ENCODE assay signal across 13 cellular contexts in the genomic region with DNA sequence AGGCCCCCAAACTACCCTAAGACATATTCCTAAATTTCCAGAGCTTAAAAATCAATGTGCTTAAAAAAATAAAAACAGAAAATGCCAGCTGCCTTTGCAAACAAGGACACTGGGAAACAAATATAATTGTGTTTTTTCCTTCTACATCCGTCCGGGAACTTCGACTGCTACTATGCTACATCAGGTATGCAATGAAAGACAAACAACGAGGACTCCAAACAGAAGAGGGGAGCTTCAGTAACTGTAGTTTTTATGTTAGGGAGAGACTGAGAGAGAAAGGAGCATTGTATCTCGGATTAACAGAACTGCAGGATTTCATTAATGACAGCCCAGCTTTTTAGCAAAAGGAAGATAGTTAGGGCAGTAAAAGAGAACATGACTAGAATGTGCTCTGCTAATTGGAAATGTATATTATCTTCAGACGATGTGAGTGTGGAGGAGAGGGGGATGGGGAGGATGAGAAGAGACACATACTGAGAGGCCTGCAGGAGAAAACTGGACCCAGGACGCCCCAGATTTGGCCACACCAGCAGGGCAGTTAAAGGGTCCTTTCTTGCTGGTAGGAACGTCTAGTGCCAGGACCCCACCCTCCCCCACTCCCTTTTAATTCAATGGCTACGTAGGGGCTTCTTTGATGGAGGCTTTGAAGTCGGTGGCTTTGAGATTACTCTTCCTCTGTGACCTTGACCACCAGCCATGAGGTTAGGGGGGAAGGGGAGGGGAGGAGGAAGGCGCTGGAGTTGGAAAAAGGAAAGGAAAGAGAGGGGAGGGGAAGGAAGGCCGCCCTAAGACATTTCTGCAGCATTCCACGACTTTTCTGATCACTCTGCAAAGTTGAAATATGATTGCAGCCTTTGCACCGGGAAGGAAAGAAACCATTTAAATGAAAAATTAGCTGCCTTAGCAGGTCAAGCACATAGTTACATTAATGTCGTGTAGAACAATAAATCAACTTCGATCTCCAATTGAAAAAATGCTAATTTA.
DNase-seq lines count a peak whose midpoint lies in the region; ATAC-seq and TF ChIP-seq lines count a peak whose summit lies in the region.
"Had no signal": no experiment of that assay in that cellular context is flagged by ENCODE, and none has a peak within 500 bp of the region (broad histone marks: within the 10 kb centered on the region; RNA-seq: fewer than 3 reads in every experiment).

No MANE protein-coding gene starts in this region.

- no peaks in the 10 kb centered on the region for H3K9me3 Mint-ChIP-seq in activated naive CD8-positive, alpha-beta T cell treated with anti-CD3 and anti-CD28 coated beads for 36 hours
- H3K9me3 Mint-ChIP-seq: activated CD4-positive, alpha-beta memory T cell treated with anti-CD3 and anti-CD28 coated beads for 36 hours; natural killer cell treated with Interleukin-12 subunit alpha and Interleukin-12 subunit beta and Interleukin-15 and Interleukin-18, amount 100 ng/mL, for 72 hours had no signal

- H3K27ac Mint-ChIP-seq in activated naive CD8-positive, alpha-beta T cell treated with anti-CD3 and anti-CD28 coated beads for 36 hours: no peak overlapping the region
- H3K27ac Mint-ChIP-seq: activated CD4-positive, alpha-beta memory T cell treated with anti-CD3 and anti-CD28 coated beads for 36 hours; natural killer cell treated with Interleukin-12 subunit alpha and Interleukin-12 subunit beta and Interleukin-15 and Interleukin-18, amount 100 ng/mL, for 72 hours had no signal

- H3K9me3 ChIP-seq in SK-N-MC (ENCODE audit: low read depth, low read length): no peaks in the 10 kb centered on the region
- no peaks in the 10 kb centered on the region for H3K9me3 ChIP-seq in muscle layer of duodenum (ENCODE audit: control insufficient read depth in 1 of 2, low read length in 2 of 2)
- H3K9me3 ChIP-seq in tibial artery: no peaks in the 10 kb centered on the region

- peaks cover 38% of the 10 kb centered on the region for H3K27me3 Mint-ChIP-seq in activated naive CD8-positive, alpha-beta T cell treated with anti-CD3 and anti-CD28 coated beads for 36 hours

- H3K4me3 ChIP-seq in SK-N-MC (peak overlapping the region; percentile 64), fibroblast of pulmonary artery (replicated peaks; ENCODE audit: low read depth, low read length) (peak overlapping the region; percentile 48), muscle layer of duodenum (ENCODE audit: low read depth in 1 of 2, low read length in 2 of 2) (peak overlapping the region; percentile 44 to 65), tibial artery (peak overlapping the region; percentile 45 to 46)
- H3K4me3 ChIP-seq: K562 had no signal

- intact Hi-C loops in tibial artery (cut with DNase I; ENCODE audit: low total_unique reads): no loop called here

- ATAC-seq in GM18505 (IDR thresholded peaks at IDR 0.05; ENCODE audit: unreplicated experiment): no peak
- no peak for ATAC-seq in HG02678 (IDR thresholded peaks at IDR 0.05; ENCODE audit: unreplicated experiment)
- ATAC-seq: K562; natural killer cell treated with Interleukin-12 subunit alpha and Interleukin-12 subunit beta and Interleukin-15 and Interleukin-18, amount 100 ng/mL, for 72 hours had no signal

- DNase-seq in SK-N-MC (ENCODE audit: low read depth, low spot score) (no peak), fibroblast of pulmonary artery (ENCODE audit: low read depth) (no peak), tibial artery (no peak)
- DNase-seq in activated naive CD8-positive, alpha-beta T cell treated with anti-CD3 and anti-CD28 coated beads for 36 hours: no peak
- DNase-seq: activated CD4-positive, alpha-beta memory T cell treated with anti-CD3 and anti-CD28 coated beads for 36 hours; foreskin keratinocyte; NCI-H226; stimulated activated CD4-positive, alpha-beta T cell treated with anti-CD3 and anti-CD28 coated beads, Interleukin-4, amount 100 ng/mL, for 4 hours had no signal

- no peak overlapping the region for H3K27ac ChIP-seq in SK-N-MC
- no peak overlapping the region for H3K27ac ChIP-seq in muscle layer of duodenum (ENCODE audit: low read length)
- H3K27ac ChIP-seq in tibial artery: peak overlapping the region in 1 of 2 donors; percentile 2
- H3K27ac ChIP-seq: foreskin keratinocyte had no signal

- H3K36me3 Mint-ChIP-seq in activated naive CD8-positive, alpha-beta T cell treated with anti-CD3 and anti-CD28 coated beads for 36 hours: no peaks in the 10 kb centered on the region
- H3K36me3 Mint-ChIP-seq: activated CD4-positive, alpha-beta memory T cell treated with anti-CD3 and anti-CD28 coated beads for 36 hours; natural killer cell treated with Interleukin-12 subunit alpha and Interleukin-12 subunit beta and Interleukin-15 and Interleukin-18, amount 100 ng/mL, for 72 hours had no signal

- no peak overlapping the region for H3K9ac ChIP-seq in SK-N-MC (ENCODE audit: insufficient read length)

- no peaks in the 10 kb centered on the region for H3K36me3 ChIP-seq in SK-N-MC (ENCODE audit: insufficient read depth, low read length)
- no peaks in the 10 kb centered on the region for H3K36me3 ChIP-seq in muscle layer of duodenum (ENCODE audit: control insufficient read depth in 1 of 2, insufficient read depth in 2 of 2, low read length in 2 of 2)
- H3K36me3 ChIP-seq in tibial artery: no peaks in the 10 kb centered on the region

- TF ChIP-seq CTCF in fibroblast of pulmonary artery (IDR thresholded peaks at IDR 0.05; ENCODE audit: low read length, missing control alignments): no peak
- no peak for TF ChIP-seq CTCF in tibial artery (IDR thresholded peaks at IDR 0.05)

- no peak for TF ChIP-seq POLR2A in GM18505 (IDR thresholded peaks at IDR 0.05; ENCODE audit: borderline replicate concordance, extremely low read depth, insufficient read depth, insufficient read length)

- H3K4me1 ChIP-seq in muscle layer of duodenum (ENCODE audit: control insufficient read depth in 1 of 2, insufficient read depth in 2 of 2, low read length in 2 of 2): peaks cover 0 to 14% of the 10 kb centered on the region in 2 donors
- peaks cover 0 to 17% (median 5%) of the 10 kb centered on the region in 4 donors for H3K4me1 ChIP-seq in tibial artery

- no peaks in the 10 kb centered on the region for H3K4me1 Mint-ChIP-seq in activated naive CD8-positive, alpha-beta T cell treated with anti-CD3 and anti-CD28 coated beads for 36 hours

- H3K27me3 ChIP-seq in muscle layer of duodenum (ENCODE audit: low read depth, low read length) (no peaks in the 10 kb centered on the region), tibial artery (no peaks in the 10 kb centered on the region)
- H3K27me3 ChIP-seq: foreskin keratinocyte had no signal

- no peak overlapping the region for H3K4me3 Mint-ChIP-seq in activated naive CD8-positive, alpha-beta T cell treated with anti-CD3 and anti-CD28 coated beads for 36 hours
- H3K4me3 Mint-ChIP-seq: activated CD4-positive, alpha-beta memory T cell treated with anti-CD3 and anti-CD28 coated beads for 36 hours; natural killer cell treated with Interleukin-12 subunit alpha and Interleukin-12 subunit beta and Interleukin-15 and Interleukin-18, amount 100 ng/mL, for 72 hours had no signal
